ENCODE assay signal across 23 cellular contexts in the genomic region with DNA sequence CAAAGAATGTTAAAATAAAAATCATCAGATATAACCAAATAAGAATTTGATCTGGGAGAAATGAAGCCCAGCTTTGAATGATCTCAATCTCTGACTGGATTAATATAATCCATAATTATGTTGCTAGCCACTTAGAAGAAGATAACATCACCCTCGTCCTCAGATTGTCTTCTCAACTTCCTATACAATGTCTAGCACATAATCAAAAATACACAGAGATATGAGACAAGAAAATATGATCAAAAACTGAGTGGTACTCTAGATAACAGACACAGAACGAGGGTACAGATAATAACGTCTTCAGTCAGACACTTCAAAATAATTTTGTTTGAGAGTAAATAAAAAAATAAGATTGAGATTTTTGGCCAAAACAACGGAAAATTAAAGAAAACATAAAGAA.
"Had no signal": no experiment of that assay in that cellular context is flagged by ENCODE, and none has a peak within 500 bp of the region (broad histone marks: within the 10 kb centered on the region; RNA-seq: fewer than 3 reads in every experiment).

No MANE protein-coding gene starts in this region.

- ATAC-seq: effector memory CD8-positive, alpha-beta T cell; esophagus mucosa; gastrocnemius medialis; gastroesophageal sphincter; heart left ventricle; heart right ventricle had no signal

- H3K9me3 ChIP-seq: colonic mucosa, esophagus squamous epithelium had no signal

- H3K4me1 ChIP-seq: colonic mucosa, esophagus muscularis mucosa, esophagus squamous epithelium, gastrocnemius medialis, gastroesophageal sphincter, heart left ventricle, heart right ventricle had no signal

- H3K36me3 ChIP-seq: colonic mucosa, gastrocnemius medialis had no signal

- H3K4me3 ChIP-seq: colonic mucosa, coronary artery, dorsolateral prefrontal cortex, esophagus muscularis mucosa, esophagus squamous epithelium, gastrocnemius medialis, gastroesophageal sphincter, heart left ventricle, heart right ventricle had no signal

- H3K27ac ChIP-seq: colonic mucosa, coronary artery, dorsolateral prefrontal cortex, epithelial cell of prostate, esophagus muscularis mucosa, esophagus squamous epithelium, gastrocnemius medialis, gastroesophageal sphincter, heart left ventricle, heart right ventricle had no signal

- H3K27me3 ChIP-seq: colonic mucosa, esophagus muscularis mucosa, esophagus squamous epithelium, gastrocnemius medialis, gastroesophageal sphincter, heart left ventricle had no signal

- DNase-seq: colonic mucosa; cortex of kidney; dermis blood vessel endothelial cell; dorsolateral prefrontal cortex; effector CD4-positive, alpha-beta T cell; effector CD8-positive, alpha-beta T cell; effector memory CD4-positive, alpha-beta T cell; effector memory CD8-positive, alpha-beta T cell; endodermal cell; erythroblast; esophagus squamous epithelium; foreskin fibroblast; foreskin melanocyte; gastrocnemius medialis; glutamatergic neuron; head of caudate nucleus; heart left ventricle; heart right ventricle had no signal
